1 cellular context compared by ENCODE assay signal in genomic region chr14:89388853-89389252, GRCh38.
TF ChIP-seq lines count a peak whose summit lies in the region.

No MANE protein-coding gene starts in this region.

TF ChIP-seq in HepG2, 621 proteins besides CTCF, POLR2A, EP300 and RAD21:
- TF ChIP-seq, protein P1, sequence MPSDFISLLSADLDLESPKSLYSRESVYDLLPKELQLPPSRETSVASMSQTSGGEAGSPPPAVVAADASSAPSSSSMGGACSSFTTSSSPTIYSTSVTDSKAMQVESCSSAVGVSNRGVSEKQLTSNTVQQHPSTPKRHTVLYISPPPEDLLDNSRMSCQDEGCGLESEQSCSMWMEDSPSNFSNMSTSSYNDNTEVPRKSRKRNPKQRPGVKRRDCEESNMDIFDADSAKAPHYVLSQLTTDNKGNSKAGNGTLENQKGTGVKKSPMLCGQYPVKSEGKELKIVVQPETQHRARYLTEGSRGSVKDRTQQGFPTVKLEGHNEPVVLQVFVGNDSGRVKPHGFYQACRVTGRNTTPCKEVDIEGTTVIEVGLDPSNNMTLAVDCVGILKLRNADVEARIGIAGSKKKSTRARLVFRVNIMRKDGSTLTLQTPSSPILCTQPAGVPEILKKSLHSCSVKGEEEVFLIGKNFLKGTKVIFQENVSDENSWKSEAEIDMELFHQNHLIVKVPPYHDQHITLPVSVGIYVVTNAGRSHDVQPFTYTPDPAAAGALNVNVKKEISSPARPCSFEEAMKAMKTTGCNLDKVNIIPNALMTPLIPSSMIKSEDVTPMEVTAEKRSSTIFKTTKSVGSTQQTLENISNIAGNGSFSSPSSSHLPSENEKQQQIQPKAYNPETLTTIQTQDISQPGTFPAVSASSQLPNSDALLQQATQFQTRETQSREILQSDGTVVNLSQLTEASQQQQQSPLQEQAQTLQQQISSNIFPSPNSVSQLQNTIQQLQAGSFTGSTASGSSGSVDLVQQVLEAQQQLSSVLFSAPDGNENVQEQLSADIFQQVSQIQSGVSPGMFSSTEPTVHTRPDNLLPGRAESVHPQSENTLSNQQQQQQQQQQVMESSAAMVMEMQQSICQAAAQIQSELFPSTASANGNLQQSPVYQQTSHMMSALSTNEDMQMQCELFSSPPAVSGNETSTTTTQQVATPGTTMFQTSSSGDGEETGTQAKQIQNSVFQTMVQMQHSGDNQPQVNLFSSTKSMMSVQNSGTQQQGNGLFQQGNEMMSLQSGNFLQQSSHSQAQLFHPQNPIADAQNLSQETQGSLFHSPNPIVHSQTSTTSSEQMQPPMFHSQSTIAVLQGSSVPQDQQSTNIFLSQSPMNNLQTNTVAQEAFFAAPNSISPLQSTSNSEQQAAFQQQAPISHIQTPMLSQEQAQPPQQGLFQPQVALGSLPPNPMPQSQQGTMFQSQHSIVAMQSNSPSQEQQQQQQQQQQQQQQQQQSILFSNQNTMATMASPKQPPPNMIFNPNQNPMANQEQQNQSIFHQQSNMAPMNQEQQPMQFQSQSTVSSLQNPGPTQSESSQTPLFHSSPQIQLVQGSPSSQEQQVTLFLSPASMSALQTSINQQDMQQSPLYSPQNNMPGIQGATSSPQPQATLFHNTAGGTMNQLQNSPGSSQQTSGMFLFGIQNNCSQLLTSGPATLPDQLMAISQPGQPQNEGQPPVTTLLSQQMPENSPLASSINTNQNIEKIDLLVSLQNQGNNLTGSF (CRISPR knock-in tag; IDR thresholded peaks at IDR 0.05): no peak
- TF ChIP-seq STAG1 (CRISPR knock-in tag; IDR thresholded peaks at IDR 0.05): peak; percentile 27
